In genomic region chr16:81532491-81533174, GRCh38 we compare ENCODE assay signal across 17 cellular contexts.
A peak's percentile ranks its signal among the peaks of the same experiment; 100 is the strongest.
DNase-seq lines count a peak whose midpoint lies in the region; ATAC-seq, FAIRE-seq and TF ChIP-seq lines count a peak whose summit lies in the region.
"Had no signal": no experiment of that assay in that cellular context is flagged by ENCODE, and none has a peak within 500 bp of the region (broad histone marks: within the 10 kb centered on the region; RNA-seq: fewer than 3 reads in every experiment).

No MANE protein-coding gene starts in this region.

- POLR2A ChIA-PET in CD8-positive, alpha-beta memory T cell (lab: Charles Lee), result no interaction called here

- H3K4me3 ChIP-seq in CD8-positive, alpha-beta memory T cell (ENCODE audit: low read length), result no peak overlapping the region
- H3K4me3 ChIP-seq in esophagus squamous epithelium (no peak overlapping the region), neural progenitor cell (no peak overlapping the region)
- H3K4me3 ChIP-seq: left lung, SJSA1, tibial nerve had no signal

- intact Hi-C loops in esophagus squamous epithelium (cut with DNase I), result no loop called here
- intact Hi-C loops in activated T-helper 1 cell treated with anti-CD3 and anti-CD28 coated beads, Interleukin-12 subunit alpha, Interleukin-12 subunit beta, Interleukin-2, Interleukin-4 antibody, amounts not matched to agents 30 ng/mL and 10 ng/mL and 1 ng/mL, durations not matched to agents 14 hours and 24 hours and 36 hours (cut with micrococcal nuclease), result no loop called here

- peaks cover 0 to 26% (median 4%) of the 10 kb centered on the region in 3 donors for H3K36me3 Mint-ChIP-seq in CD8-positive, alpha-beta memory T cell
- H3K36me3 Mint-ChIP-seq in T-helper 17 cell (ENCODE audit: low read depth) (no peaks in the 10 kb centered on the region), neural progenitor cell (peaks cover 20% of the 10 kb centered on the region)
- no peaks in the 10 kb centered on the region for H3K36me3 Mint-ChIP-seq in activated T-helper 1 cell treated with anti-CD3 and anti-CD28 coated beads, Interleukin-12 subunit alpha, Interleukin-12 subunit beta, Interleukin-2, Interleukin-4 antibody, amounts not matched to agents 30 ng/mL and 10 ng/mL and 1 ng/mL, durations not matched to agents 14 hours and 24 hours and 36 hours (ENCODE audit: low read depth)

- no peaks in the 10 kb centered on the region for H3F3A ChIP-seq in neural progenitor cell (ENCODE audit: low read depth)

- H3K79me2 ChIP-seq in neural progenitor cell (ENCODE audit: low read depth), result peaks cover 71% of the 10 kb centered on the region

- H3K27me3 ChIP-seq in CD8-positive, alpha-beta memory T cell (ENCODE audit: insufficient read depth, low read length, poor library complexity, severe bottlenecking), result no peaks in the 10 kb centered on the region
- H3K27me3 ChIP-seq in esophagus squamous epithelium (no peaks in the 10 kb centered on the region), neural progenitor cell (no peaks in the 10 kb centered on the region)
- H3K27me3 ChIP-seq: left lung, SJSA1, tibial nerve had no signal

- TF ChIP-seq POLR2A in esophagus squamous epithelium (IDR thresholded peaks at IDR 0.05), result no peak

- no peak overlapping the region for H3K4me3 Mint-ChIP-seq in CD8-positive, alpha-beta memory T cell
- no peak overlapping the region for H3K4me3 Mint-ChIP-seq in T-helper 17 cell
- H3K4me3 Mint-ChIP-seq in neural progenitor cell, result no peak overlapping the region
- H3K4me3 Mint-ChIP-seq in activated T-helper 1 cell treated with anti-CD3 and anti-CD28 coated beads, Interleukin-12 subunit alpha, Interleukin-12 subunit beta, Interleukin-2, Interleukin-4 antibody, amounts not matched to agents 30 ng/mL and 10 ng/mL and 1 ng/mL, durations not matched to agents 14 hours and 24 hours and 36 hours, result no peak overlapping the region

- CTCF ChIA-PET in CD8-positive, alpha-beta memory T cell (lab: Charles Lee), result interaction anchor here (1.3 kb wide), 1 partner anchor 8 kb away, joined by 3 read pairs; no protein-coding TSS in a partner anchor

- FAIRE-seq in urothelium cell line (lab: Jason Lieb, UNC), result no peak

- H3K4me1 Mint-ChIP-seq in CD8-positive, alpha-beta memory T cell, result peaks cover 36 to 53% (median 43%) of the 10 kb centered on the region in 3 donors
- H3K4me1 Mint-ChIP-seq in T-helper 17 cell, result peaks cover 24% of the 10 kb centered on the region
- peaks cover 20% of the 10 kb centered on the region for H3K4me1 Mint-ChIP-seq in neural progenitor cell
- peaks cover 19% of the 10 kb centered on the region for H3K4me1 Mint-ChIP-seq in activated T-helper 1 cell treated with anti-CD3 and anti-CD28 coated beads, Interleukin-12 subunit alpha, Interleukin-12 subunit beta, Interleukin-2, Interleukin-4 antibody, amounts not matched to agents 30 ng/mL and 10 ng/mL and 1 ng/mL, durations not matched to agents 14 hours and 24 hours and 36 hours (ENCODE audit: low read depth)

- peaks cover 48% of the 10 kb centered on the region for H4K20me1 ChIP-seq in neural progenitor cell (ENCODE audit: low read depth)

- 71 to 74% methylated on average over 8 to 9 of the region's 19 CpGs for WGBS in esophagus squamous epithelium, 2 donors

- peaks cover 0 to 2% of the 10 kb centered on the region in 2 donors for H3K27me3 Mint-ChIP-seq in CD8-positive, alpha-beta memory T cell
- H3K27me3 Mint-ChIP-seq in T-helper 17 cell (no peaks in the 10 kb centered on the region), neural progenitor cell (ENCODE audit: insufficient read depth, low read depth) (peaks cover 6% of the 10 kb centered on the region)
- no peaks in the 10 kb centered on the region for H3K27me3 Mint-ChIP-seq in activated T-helper 1 cell treated with anti-CD3 and anti-CD28 coated beads, Interleukin-12 subunit alpha, Interleukin-12 subunit beta, Interleukin-2, Interleukin-4 antibody, amounts not matched to agents 30 ng/mL and 10 ng/mL and 1 ng/mL, durations not matched to agents 14 hours and 24 hours and 36 hours (ENCODE audit: insufficient read depth)

- no peaks in the 10 kb centered on the region for H3K36me3 ChIP-seq in CD8-positive, alpha-beta memory T cell (ENCODE audit: insufficient read depth, low read length)
- peaks cover 0 to 16% (median 0%) of the 10 kb centered on the region in 3 donors for H3K36me3 ChIP-seq in esophagus squamous epithelium
- H3K36me3 ChIP-seq in neural progenitor cell, result no peaks in the 10 kb centered on the region
- H3K36me3 ChIP-seq: SJSA1, tibial nerve had no signal

- peak overlapping the region in 7 of 8 donors; percentile 8 to 86 (median 63) for H3K27ac Mint-ChIP-seq in CD8-positive, alpha-beta memory T cell
- peak overlapping the region; percentile 56 for H3K27ac Mint-ChIP-seq in T-helper 17 cell
- peak overlapping the region; percentile 9 for H3K27ac Mint-ChIP-seq in neural progenitor cell
- H3K27ac Mint-ChIP-seq in activated T-helper 1 cell treated with anti-CD3 and anti-CD28 coated beads, Interleukin-12 subunit alpha, Interleukin-12 subunit beta, Interleukin-2, Interleukin-4 antibody, amounts not matched to agents 30 ng/mL and 10 ng/mL and 1 ng/mL, durations not matched to agents 14 hours and 24 hours and 36 hours, result no peak overlapping the region

- H3K27ac ChIP-seq in CD8-positive, alpha-beta memory T cell (ENCODE audit: low read depth, low read length), result no peak overlapping the region
- H3K27ac ChIP-seq in esophagus squamous epithelium (peak overlapping the region; percentile 89 to 96 (median 95)), neural progenitor cell (no peak overlapping the region)
- H3K27ac ChIP-seq: HL-60, left lung, SJSA1 had no signal

- no peak for DNase-seq in CD8-positive, alpha-beta memory T cell
- DNase-seq in T-helper 17 cell, result no peak
- DNase-seq in esophagus squamous epithelium (lab: John Stamatoyannopoulos, UW), result no peak
- no peak for DNase-seq in neural progenitor cell (ENCODE audit: low spot score)
- no peak for DNase-seq in activated gamma-delta T cell treated with Interleukin-2 at 50 U/mL for 16 hours
- DNase-seq in urothelium cell line (ENCODE audit: low spot score), result no peak
- DNase-seq in activated T-helper 1 cell treated with anti-CD3 and anti-CD28 coated beads, Interleukin-12 subunit alpha, Interleukin-12 subunit beta, Interleukin-2, Interleukin-4 antibody, amounts not matched to agents 30 ng/mL and 10 ng/mL and 1 ng/mL, durations not matched to agents 14 hours and 24 hours and 36 hours (ENCODE audit: low spot score), result no peak
- no peak for DNase-seq in activated effector memory CD4-positive, alpha-beta T cell treated with Interleukin-2 at 50 U/mL for 16 hours
- DNase-seq: activated CD8-positive, alpha-beta memory T cell treated with anti-CD3 and anti-CD28 coated beads, Interleukin-2, amount 50 U/mL, for 48 hours; amygdala; DMS79; NCI-H1930; nucleus accumbens had no signal

- no peak for ATAC-seq in T-helper 17 cell
- ATAC-seq: left lung had no signal

- H3K9me3 Mint-ChIP-seq in CD8-positive, alpha-beta memory T cell, result no peaks in the 10 kb centered on the region
- H3K9me3 Mint-ChIP-seq in neural progenitor cell, result peaks cover 16% of the 10 kb centered on the region
- H3K9me3 Mint-ChIP-seq in activated T-helper 1 cell treated with anti-CD3 and anti-CD28 coated beads, Interleukin-12 subunit alpha, Interleukin-12 subunit beta, Interleukin-2, Interleukin-4 antibody, amounts not matched to agents 30 ng/mL and 10 ng/mL and 1 ng/mL, durations not matched to agents 14 hours and 24 hours and 36 hours, result no peaks in the 10 kb centered on the region

- H3K4me2 ChIP-seq in neural progenitor cell, result no peak overlapping the region

- no peak overlapping the region for H2AFZ ChIP-seq in neural progenitor cell (replicated peaks)

- H3K4me1 ChIP-seq in CD8-positive, alpha-beta memory T cell (ENCODE audit: insufficient read depth, low read length), result peaks cover 7% of the 10 kb centered on the region
- H3K4me1 ChIP-seq in esophagus squamous epithelium (peaks cover 27 to 76% (median 36%) of the 10 kb centered on the region in 3 donors), neural progenitor cell (no peaks in the 10 kb centered on the region)

- H3K9me3 ChIP-seq in CD8-positive, alpha-beta memory T cell (ENCODE audit: low read length), result no peaks in the 10 kb centered on the region
- no peaks in the 10 kb centered on the region for H3K9me3 ChIP-seq in T-helper 17 cell (ENCODE audit: control insufficient read depth, low read length, poor library complexity, severe bottlenecking)
- no peaks in the 10 kb centered on the region for H3K9me3 ChIP-seq in esophagus squamous epithelium
- H3K9me3 ChIP-seq in neural progenitor cell (ENCODE audit: low read depth), result no peaks in the 10 kb centered on the region
- H3K9me3 ChIP-seq: left lung, SJSA1, tibial nerve had no signal

- TF ChIP-seq CTCF in esophagus squamous epithelium (IDR thresholded peaks at IDR 0.05), result no peak
- no peak for TF ChIP-seq CTCF in neural progenitor cell (IDR thresholded peaks at IDR 0.05)

- no peak overlapping the region for H3K9ac ChIP-seq in neural progenitor cell

Comparison
In these comparisons a context has a peak if more than half of its experiments do, and no peak if none do; other contexts are left out.
1. H3K27ac ChIP-seq: peak in esophagus squamous epithelium (4 of 4); none in CD8-positive, alpha-beta memory T cell (single experiment) and neural progenitor cell (single experiment).